In the genomic region with DNA sequence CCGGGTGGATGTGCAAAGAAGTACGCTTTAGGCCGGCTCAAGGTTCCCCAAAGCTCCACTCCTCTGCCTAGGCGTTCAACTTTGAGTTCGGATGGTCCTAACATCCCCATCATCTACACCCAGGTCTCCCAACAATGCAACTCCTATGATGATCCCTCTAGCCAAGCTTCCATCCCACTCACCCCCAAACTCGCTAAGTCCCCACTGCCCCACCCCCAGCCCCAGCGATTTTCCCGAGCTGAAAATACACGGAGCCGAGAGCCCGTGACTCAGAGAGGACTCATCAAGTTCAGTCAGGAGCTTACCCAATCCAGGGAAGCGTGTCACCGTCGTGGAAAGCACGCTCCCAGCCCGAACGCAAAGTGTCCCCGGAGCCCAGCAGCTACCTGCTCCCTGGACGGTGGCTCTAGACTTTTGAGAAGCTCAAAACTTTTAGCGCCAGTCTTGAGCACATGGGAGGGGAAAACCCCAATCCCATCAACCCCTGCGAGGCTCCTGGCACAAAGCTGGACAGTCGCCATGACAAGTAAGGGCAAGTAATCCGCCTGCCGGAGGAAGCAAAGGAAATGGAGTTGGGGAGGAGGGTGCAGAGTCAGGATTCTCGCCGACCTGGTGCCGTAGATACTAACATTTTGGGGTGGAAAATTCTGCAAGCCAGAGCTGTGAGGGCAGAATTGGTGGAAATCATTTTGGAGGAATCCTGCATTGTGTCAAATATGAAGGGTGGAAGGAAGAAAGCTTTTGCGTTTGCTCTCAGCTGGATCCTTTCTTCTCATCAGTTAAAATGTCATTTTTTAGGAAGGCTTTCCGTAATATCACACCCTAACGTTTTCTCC, we compare ENCODE assay signal across 8 cellular contexts. TPM values are rescaled to one million over a fixed set of nuclear protein-coding genes. Genes with fewer than 3 reads are reported as not detected.
DNase-seq lines count a peak whose midpoint lies in the region; ATAC-seq and TF ChIP-seq lines count a peak whose summit lies in the region.

A gene (minus strand): TSS at position 419 of the 836 bp plus-strand sequence. CDS start 10,896 bp downstream, outside the sequence.

- H3K9me3 ChIP-seq in HUES6 (ENCODE audit: control insufficient read depth, insufficient read depth, low read depth, low read length): no peaks in the 10 kb centered on the region
- no peaks in the 10 kb centered on the region for H3K9me3 ChIP-seq in NT2/D1 (ENCODE audit: insufficient read depth, low read length)
- H3K9me3 ChIP-seq in endocrine pancreas (ENCODE audit: control insufficient read depth, low read length): no peaks in the 10 kb centered on the region
- H3K9me3 ChIP-seq in mesenchymal stem cell (ENCODE audit: control insufficient read depth, low read length): no peaks in the 10 kb centered on the region

- H4K91ac ChIP-seq in mesenchymal stem cell (ENCODE audit: low read length): peak within 1 kb of the TSS; percentile 94

- H3K27ac ChIP-seq in HUES6 (ENCODE audit: low read depth, low read length) (peak within 1 kb of the TSS; percentile 99), mesenchymal stem cell (ENCODE audit: low read length, poor library complexity, severe bottlenecking) (peak within 1 kb of the TSS; percentile 97)

- H3K14ac ChIP-seq in mesenchymal stem cell (ENCODE audit: low read length in 2 of 2): peak within 1 kb of the TSS; percentile 89 to 96

- H3K9ac ChIP-seq in HUES6 (ENCODE audit: low read length) (peak within 1 kb of the TSS; percentile 98), NT2/D1 (ENCODE audit: insufficient read length, low read depth) (peak within 1 kb of the TSS; percentile 94), endocrine pancreas (ENCODE audit: control insufficient read depth, insufficient read depth, low read length) (peak within 1 kb of the TSS; percentile 93), mesenchymal stem cell (ENCODE audit: low read length) (peak within 1 kb of the TSS; percentile 100)

- ATAC-seq in GM19467 (IDR thresholded peaks at IDR 0.05; ENCODE audit: unreplicated experiment): no peak

- H3K23ac ChIP-seq in mesenchymal stem cell (ENCODE audit: low read length in 2 of 2): peak within 1 kb of the TSS; percentile 32 to 93

- peak within 1 kb of the TSS; percentile 61 for H2BK5ac ChIP-seq in mesenchymal stem cell (ENCODE audit: low read depth, low read length, poor library complexity, severe bottlenecking)

- H2AK5ac ChIP-seq in mesenchymal stem cell (ENCODE audit: low read length, severe bottlenecking): peak within 1 kb of the TSS; percentile 92

- H3K4me3 ChIP-seq in GM12864 (ENCODE audit: low read depth, low read length) (peak within 1 kb of the TSS; percentile 99), HUES6 (ENCODE audit: low read depth, low read length) (peak within 1 kb of the TSS; percentile 85), NT2/D1 (ENCODE audit: insufficient read length, low read depth) (peak within 1 kb of the TSS; percentile 89), endocrine pancreas (ENCODE audit: control insufficient read depth, insufficient read depth, low read length) (peak within 1 kb of the TSS; percentile 93), mesenchymal stem cell (ENCODE audit: insufficient read depth in 1 of 2, low read depth in 1 of 2, low read length in 2 of 2) (peak within 1 kb of the TSS; percentile 84 to 100)

- H3K4me1 ChIP-seq in HUES6 (ENCODE audit: control insufficient read depth, insufficient read depth, low read length): peaks cover 14% of the 10 kb centered on the region; the same call in 1 of the 2 replicates
- H3K4me1 ChIP-seq in NT2/D1 (ENCODE audit: insufficient read depth, insufficient read length): peaks cover 1% of the 10 kb centered on the region
- H3K4me1 ChIP-seq in endocrine pancreas (ENCODE audit: control insufficient read depth, insufficient read depth, low read length): peaks cover 13% of the 10 kb centered on the region
- H3K4me1 ChIP-seq in mesenchymal stem cell (ENCODE audit: control insufficient read depth, insufficient read depth, low read depth, low read length): peaks cover 10% of the 10 kb centered on the region

- no peak for TF ChIP-seq CTCF in GM12864 (IDR thresholded peaks at IDR 0.05; ENCODE audit: low read depth, low read length, missing control alignments)

- peak within 1 kb of the TSS; percentile 11 to 51 for H2BK12ac ChIP-seq in mesenchymal stem cell (ENCODE audit: low read length in 2 of 2)

- H3K36me3 ChIP-seq in HUES6 (ENCODE audit: control insufficient read depth, insufficient read depth, low read length) (peaks cover 15% of the 10 kb centered on the region; the same call in 1 of the 2 replicates), NT2/D1 (ENCODE audit: insufficient read depth, insufficient read length, low read length) (peaks cover 25% of the 10 kb centered on the region), endocrine pancreas (ENCODE audit: control insufficient read depth, insufficient read depth, low read length) (no peaks in the 10 kb centered on the region), mesenchymal stem cell (ENCODE audit: control insufficient read depth in 1 of 2, insufficient read depth in 2 of 2, low read depth in 1 of 2, low read length in 2 of 2) (peaks cover 0 to 18% of the 10 kb centered on the region in 2 experiments)

- H4K8ac ChIP-seq in mesenchymal stem cell (ENCODE audit: low read length): peak within 1 kb of the TSS; percentile 89

- peak; percentile 88 for DNase-seq in GM12864 (ENCODE audit: low read depth)
- peak; percentile 82 for DNase-seq in NT2/D1 (ENCODE audit: low read depth, low spot score)
- peak; percentile 62 to 72 (median 70) for DNase-seq in activated CD8-positive, alpha-beta memory T cell treated with anti-CD3 and anti-CD28 coated beads for 48 hours (ENCODE audit: low read depth in 2 of 3, low spot score in 2 of 3)
- DNase-seq in mesenchymal stem cell: peak; percentile 95
- peak; percentile 74 for DNase-seq in stimulated activated CD8-positive, alpha-beta memory T cell treated with anti-CD3 and anti-CD28 coated beads, Interleukin-12 subunit alpha, Interleukin-12 subunit beta, amount 100 ng/mL, for 1 hour (ENCODE audit: low read depth)

- peak within 1 kb of the TSS; percentile 67 for H2BK15ac ChIP-seq in mesenchymal stem cell (ENCODE audit: low read depth, poor library complexity, severe bottlenecking)

- peak within 1 kb of the TSS; percentile 98 for H3K4me2 ChIP-seq in mesenchymal stem cell (ENCODE audit: low read length, poor library complexity, severe bottlenecking)

- H3K27me3 ChIP-seq in HUES6 (ENCODE audit: control insufficient read depth, insufficient read depth, low read length) (no peaks in the 10 kb centered on the region), NT2/D1 (ENCODE audit: insufficient read depth, insufficient read length) (no peaks in the 10 kb centered on the region), endocrine pancreas (ENCODE audit: control insufficient read depth, insufficient read depth, low read length) (no peaks in the 10 kb centered on the region), mesenchymal stem cell (ENCODE audit: control insufficient read depth in 1 of 2, insufficient read depth in 1 of 2, low read length in 2 of 2) (no peaks in the 10 kb centered on the region)

- H3K79me1 ChIP-seq in mesenchymal stem cell (replicated peaks; ENCODE audit: low read length, poor library complexity, severe bottlenecking): peaks cover 18% of the 10 kb centered on the region

- under 1% methylated on average over 28 of the region's 30 CpGs for WGBS in mesenchymal stem cell

- peak within 1 kb of the TSS; percentile 84 to 94 for H3K18ac ChIP-seq in mesenchymal stem cell (ENCODE audit: low read depth in 1 of 2, low read length in 2 of 2)

- H2AFZ ChIP-seq in mesenchymal stem cell (ENCODE audit: low read depth, low read length): peak within 1 kb of the TSS; percentile 72

- H3K4ac ChIP-seq in mesenchymal stem cell (ENCODE audit: low read depth in 1 of 2, low read length in 2 of 2): peak within 1 kb of the TSS; percentile 66 to 99

- peak within 1 kb of the TSS; percentile 64 for H2BK120ac ChIP-seq in mesenchymal stem cell (ENCODE audit: low read depth, low read length)

RNA-seq across cellular contexts. Expression of the gene that starts here (rescaled TPM):
- polyA plus RNA-seq in mesenchymal stem cell (2013, experiment 1 of 2): 101 TPM
- 96.0 TPM for polyA plus RNA-seq in mesenchymal stem cell (2013, experiment 2 of 2)
